2 cellular contexts compared by ENCODE assay signal in the genomic region with DNA sequence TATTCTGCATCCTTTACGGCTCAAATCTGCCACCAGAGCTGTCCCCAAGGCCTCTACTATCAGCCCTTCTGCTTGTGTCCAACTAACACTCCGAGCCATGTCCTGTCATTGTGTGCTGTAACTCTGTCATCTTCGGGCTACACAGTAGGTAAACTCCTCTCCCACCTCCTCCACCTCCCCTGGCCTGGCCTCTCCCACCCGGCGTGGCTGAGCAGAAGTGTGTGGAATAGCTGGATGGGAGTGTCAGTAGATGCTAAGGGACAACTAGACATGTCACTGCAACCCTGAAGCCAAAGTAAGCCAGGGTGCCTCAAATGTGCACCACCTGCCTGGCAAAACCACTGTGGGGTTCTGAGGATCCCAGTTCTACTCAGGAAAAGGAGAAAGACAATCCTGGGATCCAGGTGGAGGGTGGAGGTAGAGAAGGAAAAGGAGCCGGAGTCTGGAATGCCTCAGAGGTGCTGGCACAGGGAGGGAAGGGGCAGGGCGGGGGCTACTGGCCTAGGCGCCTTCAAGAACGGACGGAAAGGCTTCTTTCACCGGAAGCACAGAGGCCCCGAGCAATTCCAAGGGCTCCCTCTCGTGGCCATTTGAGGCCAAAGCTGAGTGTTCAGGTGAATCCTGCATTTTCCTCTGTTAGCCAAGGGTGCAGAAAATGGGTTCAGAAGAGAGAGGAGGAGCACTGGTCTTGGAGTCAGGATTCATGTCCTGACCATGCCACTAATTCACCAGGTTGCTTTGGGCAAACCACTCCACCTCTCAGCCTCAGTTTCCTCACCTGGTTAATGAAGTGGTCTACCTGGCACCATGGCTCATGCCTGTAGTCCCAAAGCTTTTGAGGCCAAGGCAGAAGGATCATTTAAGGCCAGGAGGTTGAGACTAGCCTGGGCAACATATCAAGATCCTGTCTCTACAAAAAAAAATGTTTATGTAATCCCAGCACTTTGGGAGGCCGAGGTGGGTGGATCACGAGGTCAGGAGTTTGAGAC.
TF ChIP-seq lines count a peak whose summit lies in the region.

No MANE protein-coding gene starts in this region.

TF ChIP-seq in GM23338, 12 proteins besides CTCF, POLR2A, EP300 and RAD21 (continued from another document):
- TF ChIP-seq, protein P1, sequence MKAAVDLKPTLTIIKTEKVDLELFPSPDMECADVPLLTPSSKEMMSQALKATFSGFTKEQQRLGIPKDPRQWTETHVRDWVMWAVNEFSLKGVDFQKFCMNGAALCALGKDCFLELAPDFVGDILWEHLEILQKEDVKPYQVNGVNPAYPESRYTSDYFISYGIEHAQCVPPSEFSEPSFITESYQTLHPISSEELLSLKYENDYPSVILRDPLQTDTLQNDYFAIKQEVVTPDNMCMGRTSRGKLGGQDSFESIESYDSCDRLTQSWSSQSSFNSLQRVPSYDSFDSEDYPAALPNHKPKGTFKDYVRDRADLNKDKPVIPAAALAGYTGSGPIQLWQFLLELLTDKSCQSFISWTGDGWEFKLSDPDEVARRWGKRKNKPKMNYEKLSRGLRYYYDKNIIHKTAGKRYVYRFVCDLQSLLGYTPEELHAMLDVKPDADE (IDR thresholded peaks at IDR 0.05), result peak; percentile 92
- no peak for TF ChIP-seq STAT1 (IDR thresholded peaks at IDR 0.05; ENCODE audit: unreplicated experiment)

TF ChIP-seq in HepG2, 621 proteins besides CTCF, POLR2A, EP300 and RAD21 (continues in another document):
- TF ChIP-seq, protein P2, sequence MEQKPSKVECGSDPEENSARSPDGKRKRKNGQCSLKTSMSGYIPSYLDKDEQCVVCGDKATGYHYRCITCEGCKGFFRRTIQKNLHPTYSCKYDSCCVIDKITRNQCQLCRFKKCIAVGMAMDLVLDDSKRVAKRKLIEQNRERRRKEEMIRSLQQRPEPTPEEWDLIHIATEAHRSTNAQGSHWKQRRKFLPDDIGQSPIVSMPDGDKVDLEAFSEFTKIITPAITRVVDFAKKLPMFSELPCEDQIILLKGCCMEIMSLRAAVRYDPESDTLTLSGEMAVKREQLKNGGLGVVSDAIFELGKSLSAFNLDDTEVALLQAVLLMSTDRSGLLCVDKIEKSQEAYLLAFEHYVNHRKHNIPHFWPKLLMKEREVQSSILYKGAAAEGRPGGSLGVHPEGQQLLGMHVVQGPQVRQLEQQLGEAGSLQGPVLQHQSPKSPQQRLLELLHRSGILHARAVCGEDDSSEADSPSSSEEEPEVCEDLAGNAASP (CRISPR knock-in tag; IDR thresholded peaks at IDR 0.05; ENCODE audit: borderline replicate concordance), result 0 out of 2 replicates have a peak, but pooled peaks have one; percentile 11
- TF ChIP-seq, protein P3, sequence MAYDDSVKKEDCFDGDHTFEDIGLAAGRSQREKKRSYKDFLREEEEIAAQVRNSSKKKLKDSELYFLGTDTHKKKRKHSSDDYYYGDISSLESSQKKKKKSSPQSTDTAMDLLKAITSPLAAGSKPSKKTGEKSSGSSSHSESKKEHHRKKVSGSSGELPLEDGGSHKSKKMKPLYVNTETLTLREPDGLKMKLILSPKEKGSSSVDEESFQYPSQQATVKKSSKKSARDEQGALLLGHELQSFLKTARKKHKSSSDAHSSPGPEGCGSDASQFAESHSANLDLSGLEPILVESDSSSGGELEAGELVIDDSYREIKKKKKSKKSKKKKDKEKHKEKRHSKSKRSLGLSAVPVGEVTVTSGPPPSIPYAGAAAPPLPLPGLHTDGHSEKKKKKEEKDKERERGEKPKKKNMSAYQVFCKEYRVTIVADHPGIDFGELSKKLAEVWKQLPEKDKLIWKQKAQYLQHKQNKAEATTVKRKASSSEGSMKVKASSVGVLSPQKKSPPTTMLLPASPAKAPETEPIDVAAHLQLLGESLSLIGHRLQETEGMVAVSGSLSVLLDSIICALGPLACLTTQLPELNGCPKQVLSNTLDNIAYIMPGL (CRISPR knock-in tag; IDR thresholded peaks at IDR 0.05; ENCODE audit: borderline replicate concordance in 1 of 2, low read depth in 1 of 2), result peak in 1 of 2 experiments; percentile 24; a peak in 1 of 4 replicates
- TF ChIP-seq, protein P4, sequence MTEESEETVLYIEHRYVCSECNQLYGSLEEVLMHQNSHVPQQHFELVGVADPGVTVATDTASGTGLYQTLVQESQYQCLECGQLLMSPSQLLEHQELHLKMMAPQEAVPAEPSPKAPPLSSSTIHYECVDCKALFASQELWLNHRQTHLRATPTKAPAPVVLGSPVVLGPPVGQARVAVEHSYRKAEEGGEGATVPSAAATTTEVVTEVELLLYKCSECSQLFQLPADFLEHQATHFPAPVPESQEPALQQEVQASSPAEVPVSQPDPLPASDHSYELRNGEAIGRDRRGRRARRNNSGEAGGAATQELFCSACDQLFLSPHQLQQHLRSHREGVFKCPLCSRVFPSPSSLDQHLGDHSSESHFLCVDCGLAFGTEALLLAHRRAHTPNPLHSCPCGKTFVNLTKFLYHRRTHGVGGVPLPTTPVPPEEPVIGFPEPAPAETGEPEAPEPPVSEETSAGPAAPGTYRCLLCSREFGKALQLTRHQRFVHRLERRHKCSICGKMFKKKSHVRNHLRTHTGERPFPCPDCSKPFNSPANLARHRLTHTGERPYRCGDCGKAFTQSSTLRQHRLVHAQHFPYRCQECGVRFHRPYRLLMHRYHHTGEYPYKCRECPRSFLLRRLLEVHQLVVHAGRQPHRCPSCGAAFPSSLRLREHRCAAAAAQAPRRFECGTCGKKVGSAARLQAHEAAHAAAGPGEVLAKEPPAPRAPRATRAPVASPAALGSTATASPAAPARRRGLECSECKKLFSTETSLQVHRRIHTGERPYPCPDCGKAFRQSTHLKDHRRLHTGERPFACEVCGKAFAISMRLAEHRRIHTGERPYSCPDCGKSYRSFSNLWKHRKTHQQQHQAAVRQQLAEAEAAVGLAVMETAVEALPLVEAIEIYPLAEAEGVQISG (CRISPR knock-in tag; IDR thresholded peaks at IDR 0.05), result 0 out of 2 replicates have a peak, but pooled peaks have one; percentile 31
- 0 out of 2 replicates have a peak, but pooled peaks have one; percentile 25 for TF ChIP-seq EHMT2 (IDR thresholded peaks at IDR 0.05; ENCODE audit: borderline replicate concordance, low read depth, low read length)
- TF ChIP-seq ZNF501 (CRISPR knock-in tag; IDR thresholded peaks at IDR 0.05), result 0 out of 2 replicates have a peak, but pooled peaks have one; percentile 20
- TF ChIP-seq, protein P5, sequence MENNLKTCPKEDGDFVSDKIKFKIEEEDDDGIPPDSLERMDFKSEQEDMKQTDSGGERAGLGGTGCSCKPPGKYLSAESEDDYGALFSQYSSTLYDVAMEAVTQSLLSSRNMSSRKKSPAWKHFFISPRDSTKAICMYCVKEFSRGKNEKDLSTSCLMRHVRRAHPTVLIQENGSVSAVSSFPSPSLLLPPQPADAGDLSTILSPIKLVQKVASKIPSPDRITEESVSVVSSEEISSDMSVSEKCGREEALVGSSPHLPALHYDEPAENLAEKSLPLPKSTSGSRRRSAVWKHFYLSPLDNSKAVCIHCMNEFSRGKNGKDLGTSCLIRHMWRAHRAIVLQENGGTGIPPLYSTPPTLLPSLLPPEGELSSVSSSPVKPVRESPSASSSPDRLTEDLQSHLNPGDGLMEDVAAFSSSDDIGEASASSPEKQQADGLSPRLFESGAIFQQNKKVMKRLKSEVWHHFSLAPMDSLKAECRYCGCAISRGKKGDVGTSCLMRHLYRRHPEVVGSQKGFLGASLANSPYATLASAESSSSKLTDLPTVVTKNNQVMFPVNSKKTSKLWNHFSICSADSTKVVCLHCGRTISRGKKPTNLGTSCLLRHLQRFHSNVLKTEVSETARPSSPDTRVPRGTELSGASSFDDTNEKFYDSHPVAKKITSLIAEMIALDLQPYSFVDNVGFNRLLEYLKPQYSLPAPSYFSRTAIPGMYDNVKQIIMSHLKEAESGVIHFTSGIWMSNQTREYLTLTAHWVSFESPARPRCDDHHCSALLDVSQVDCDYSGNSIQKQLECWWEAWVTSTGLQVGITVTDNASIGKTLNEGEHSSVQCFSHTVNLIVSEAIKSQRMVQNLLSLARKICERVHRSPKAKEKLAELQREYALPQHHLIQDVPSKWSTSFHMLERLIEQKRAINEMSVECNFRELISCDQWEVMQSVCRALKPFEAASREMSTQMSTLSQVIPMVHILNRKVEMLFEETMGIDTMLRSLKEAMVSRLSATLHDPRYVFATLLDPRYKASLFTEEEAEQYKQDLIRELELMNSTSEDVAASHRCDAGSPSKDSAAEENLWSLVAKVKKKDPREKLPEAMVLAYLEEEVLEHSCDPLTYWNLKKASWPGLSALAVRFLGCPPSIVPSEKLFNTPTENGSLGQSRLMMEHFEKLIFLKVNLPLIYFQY (CRISPR knock-in tag; IDR thresholded peaks at IDR 0.05; ENCODE audit: borderline replicate concordance), result no peak
- TF ChIP-seq STAG1 (CRISPR knock-in tag; IDR thresholded peaks at IDR 0.05), result peak; percentile 69
- peak; percentile 34; the same call in 1 of the 2 replicates for TF ChIP-seq SALL1 (CRISPR knock-in tag; IDR thresholded peaks at IDR 0.05)
- TF ChIP-seq ZNF629 (CRISPR knock-in tag; conservative IDR thresholded peaks at IDR 0.05), result peak; percentile 77
- TF ChIP-seq HCFC1 (IDR thresholded peaks at IDR 0.05; ENCODE audit: low read depth, low read length), result no peak
- TF ChIP-seq GFI1 (CRISPR knock-in tag; IDR thresholded peaks at IDR 0.05; ENCODE audit: borderline replicate concordance), result 0 out of 2 replicates have a peak, but pooled peaks have one; percentile 29
- TF ChIP-seq ZFX (CRISPR knock-in tag; IDR thresholded peaks at IDR 0.05; ENCODE audit: low read depth), result peak; percentile 51
- TF ChIP-seq, protein P6, sequence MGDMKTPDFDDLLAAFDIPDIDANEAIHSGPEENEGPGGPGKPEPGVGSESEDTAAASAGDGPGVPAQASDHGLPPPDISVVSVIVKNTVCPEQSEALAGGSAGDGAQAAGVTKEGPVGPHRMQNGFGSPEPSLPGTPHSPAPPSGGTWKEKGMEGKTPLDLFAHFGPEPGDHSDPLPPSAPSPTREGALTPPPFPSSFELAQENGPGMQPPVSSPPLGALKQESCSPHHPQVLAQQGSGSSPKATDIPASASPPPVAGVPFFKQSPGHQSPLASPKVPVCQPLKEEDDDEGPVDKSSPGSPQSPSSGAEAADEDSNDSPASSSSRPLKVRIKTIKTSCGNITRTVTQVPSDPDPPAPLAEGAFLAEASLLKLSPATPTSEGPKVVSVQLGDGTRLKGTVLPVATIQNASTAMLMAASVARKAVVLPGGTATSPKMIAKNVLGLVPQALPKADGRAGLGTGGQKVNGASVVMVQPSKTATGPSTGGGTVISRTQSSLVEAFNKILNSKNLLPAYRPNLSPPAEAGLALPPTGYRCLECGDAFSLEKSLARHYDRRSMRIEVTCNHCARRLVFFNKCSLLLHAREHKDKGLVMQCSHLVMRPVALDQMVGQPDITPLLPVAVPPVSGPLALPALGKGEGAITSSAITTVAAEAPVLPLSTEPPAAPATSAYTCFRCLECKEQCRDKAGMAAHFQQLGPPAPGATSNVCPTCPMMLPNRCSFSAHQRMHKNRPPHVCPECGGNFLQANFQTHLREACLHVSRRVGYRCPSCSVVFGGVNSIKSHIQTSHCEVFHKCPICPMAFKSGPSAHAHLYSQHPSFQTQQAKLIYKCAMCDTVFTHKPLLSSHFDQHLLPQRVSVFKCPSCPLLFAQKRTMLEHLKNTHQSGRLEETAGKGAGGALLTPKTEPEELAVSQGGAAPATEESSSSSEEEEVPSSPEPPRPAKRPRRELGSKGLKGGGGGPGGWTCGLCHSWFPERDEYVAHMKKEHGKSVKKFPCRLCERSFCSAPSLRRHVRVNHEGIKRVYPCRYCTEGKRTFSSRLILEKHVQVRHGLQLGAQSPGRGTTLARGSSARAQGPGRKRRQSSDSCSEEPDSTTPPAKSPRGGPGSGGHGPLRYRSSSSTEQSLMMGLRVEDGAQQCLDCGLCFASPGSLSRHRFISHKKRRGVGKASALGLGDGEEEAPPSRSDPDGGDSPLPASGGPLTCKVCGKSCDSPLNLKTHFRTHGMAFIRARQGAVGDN (CRISPR knock-in tag; IDR thresholded peaks at IDR 0.05), result peak; percentile 76
- TF ChIP-seq ZMAT3 (CRISPR knock-in tag; conservative IDR thresholded peaks at IDR 0.05), result no peak
- TF ChIP-seq, protein P7, sequence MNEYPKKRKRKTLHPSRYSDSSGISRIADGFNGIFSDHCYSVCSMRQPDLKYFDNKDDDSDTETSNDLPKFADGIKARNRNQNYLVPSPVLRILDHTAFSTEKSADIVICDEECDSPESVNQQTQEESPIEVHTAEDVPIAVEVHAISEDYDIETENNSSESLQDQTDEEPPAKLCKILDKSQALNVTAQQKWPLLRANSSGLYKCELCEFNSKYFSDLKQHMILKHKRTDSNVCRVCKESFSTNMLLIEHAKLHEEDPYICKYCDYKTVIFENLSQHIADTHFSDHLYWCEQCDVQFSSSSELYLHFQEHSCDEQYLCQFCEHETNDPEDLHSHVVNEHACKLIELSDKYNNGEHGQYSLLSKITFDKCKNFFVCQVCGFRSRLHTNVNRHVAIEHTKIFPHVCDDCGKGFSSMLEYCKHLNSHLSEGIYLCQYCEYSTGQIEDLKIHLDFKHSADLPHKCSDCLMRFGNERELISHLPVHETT (CRISPR knock-in tag; conservative IDR thresholded peaks at IDR 0.05), result 0 out of 2 replicates have a peak, but pooled peaks have one; percentile 37
- TF ChIP-seq ERF (CRISPR knock-in tag; IDR thresholded peaks at IDR 0.05), result 0 out of 2 replicates have a peak, but pooled peaks have one; percentile 28
- 0 out of 2 replicates have a peak, but pooled peaks have one; percentile 32 for TF ChIP-seq ZNF121 (CRISPR knock-in tag; IDR thresholded peaks at IDR 0.05)
- peak; percentile 63 for TF ChIP-seq GABPB1 (CRISPR knock-in tag; IDR thresholded peaks at IDR 0.05)
- no peak for TF ChIP-seq ASH2L (IDR thresholded peaks at IDR 0.05; ENCODE audit: insufficient read length, low read depth, low read length)
- 0 out of 2 replicates have a peak, but pooled peaks have one; percentile 17 for TF ChIP-seq ZNF44 (CRISPR knock-in tag; IDR thresholded peaks at IDR 0.05)
- 0 out of 2 replicates have a peak, but pooled peaks have one; percentile 57 for TF ChIP-seq ZFY (CRISPR knock-in tag; IDR thresholded peaks at IDR 0.05)
- peak; percentile 88 for TF ChIP-seq ZBTB38 (CRISPR knock-in tag; IDR thresholded peaks at IDR 0.05)
- no peak for TF ChIP-seq MED1 (CRISPR knock-in tag; IDR thresholded peaks at IDR 0.05)
- TF ChIP-seq, protein P8, sequence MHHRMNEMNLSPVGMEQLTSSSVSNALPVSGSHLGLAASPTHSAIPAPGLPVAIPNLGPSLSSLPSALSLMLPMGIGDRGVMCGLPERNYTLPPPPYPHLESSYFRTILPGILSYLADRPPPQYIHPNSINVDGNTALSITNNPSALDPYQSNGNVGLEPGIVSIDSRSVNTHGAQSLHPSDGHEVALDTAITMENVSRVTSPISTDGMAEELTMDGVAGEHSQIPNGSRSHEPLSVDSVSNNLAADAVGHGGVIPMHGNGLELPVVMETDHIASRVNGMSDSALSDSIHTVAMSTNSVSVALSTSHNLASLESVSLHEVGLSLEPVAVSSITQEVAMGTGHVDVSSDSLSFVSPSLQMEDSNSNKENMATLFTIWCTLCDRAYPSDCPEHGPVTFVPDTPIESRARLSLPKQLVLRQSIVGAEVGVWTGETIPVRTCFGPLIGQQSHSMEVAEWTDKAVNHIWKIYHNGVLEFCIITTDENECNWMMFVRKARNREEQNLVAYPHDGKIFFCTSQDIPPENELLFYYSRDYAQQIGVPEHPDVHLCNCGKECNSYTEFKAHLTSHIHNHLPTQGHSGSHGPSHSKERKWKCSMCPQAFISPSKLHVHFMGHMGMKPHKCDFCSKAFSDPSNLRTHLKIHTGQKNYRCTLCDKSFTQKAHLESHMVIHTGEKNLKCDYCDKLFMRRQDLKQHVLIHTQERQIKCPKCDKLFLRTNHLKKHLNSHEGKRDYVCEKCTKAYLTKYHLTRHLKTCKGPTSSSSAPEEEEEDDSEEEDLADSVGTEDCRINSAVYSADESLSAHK (CRISPR knock-in tag; IDR thresholded peaks at IDR 0.05; ENCODE audit: borderline replicate concordance), result no peak
- no peak for TF ChIP-seq SPEN (CRISPR knock-in tag; IDR thresholded peaks at IDR 0.05; ENCODE audit: low read depth)
- TF ChIP-seq SMC3 (IDR thresholded peaks at IDR 0.05; ENCODE audit: low read length), result peak; percentile 64
- 0 out of 2 replicates have a peak, but pooled peaks have one; percentile 49 for TF ChIP-seq ZNF556 (CRISPR knock-in tag; IDR thresholded peaks at IDR 0.05; ENCODE audit: borderline replicate concordance)
